In genomic region chr10:111953949-111954348, GRCh38 we compare ENCODE assay signal across 28 cellular contexts.
"Had no signal": no experiment of that assay in that cellular context is flagged by ENCODE, and none has a peak within 500 bp of the region (broad histone marks: within the 10 kb centered on the region; RNA-seq: fewer than 3 reads in every experiment).

No MANE protein-coding gene starts in this region.

- H3K9me3 Mint-ChIP-seq: stimulated activated naive CD8-positive, alpha-beta T cell treated with anti-CD3 and anti-CD28 coated beads, Interleukin-15, Interleukin-2, amounts not matched to agents 100 ng/mL and 50 ng/mL, for 24 hours had no signal

- H3K9me3 ChIP-seq: suprapubic skin, testis, thyroid gland, upper lobe of right lung, uterus, vagina had no signal

- H3K4me3 ChIP-seq: stomach, suprapubic skin, testis, thoracic aorta, thyroid gland, tibial artery, tibial nerve, transverse colon, upper lobe of left lung, upper lobe of right lung, uterus, vagina had no signal

- H3K27ac Mint-ChIP-seq: stimulated activated effector memory CD8-positive, alpha-beta T cell treated with anti-CD3 and anti-CD28 coated beads, Interleukin-12 subunit alpha, Interleukin-12 subunit beta, amount 100 ng/mL, for 72 hours; stimulated activated memory B cell treated with anti-CD40 and anti-IgM and Interleukin-4, amounts not matched to agents 10 μg/mL and 1 μg/mL and 100 μg/mL, for 72 hours; stimulated activated naive B cell treated with anti-CD40 and anti-IgM and Interleukin-4, amounts not matched to agents 10 μg/mL and 1 μg/mL and 100 μg/mL, for 72 hours; stimulated activated naive CD8-positive, alpha-beta T cell treated with anti-CD3 and anti-CD28 coated beads, Interleukin-15, amount 100 ng/mL, for 72 hours; stimulated activated naive CD8-positive, alpha-beta T cell treated with anti-CD3 and anti-CD28 coated beads, Interleukin-15, Interleukin-2, amounts not matched to agents 100 ng/mL and 50 ng/mL, for 24 hours; type B pancreatic cell had no signal

- H3K27ac ChIP-seq: stomach, suprapubic skin, testis, thoracic aorta, thyroid gland, tibial artery, tibial nerve, transverse colon, upper lobe of left lung, upper lobe of right lung, uterus, vagina had no signal

- H3K4me3 Mint-ChIP-seq: stimulated activated effector memory CD8-positive, alpha-beta T cell treated with anti-CD3 and anti-CD28 coated beads, Interleukin-12 subunit alpha, Interleukin-12 subunit beta, amount 100 ng/mL, for 72 hours; stimulated activated memory B cell treated with anti-CD40 and anti-IgM and Interleukin-4, amounts not matched to agents 10 μg/mL and 1 μg/mL and 100 μg/mL, for 72 hours; stimulated activated naive B cell treated with anti-CD40 and anti-IgM and Interleukin-4, amounts not matched to agents 10 μg/mL and 1 μg/mL and 100 μg/mL, for 72 hours; stimulated activated naive CD8-positive, alpha-beta T cell treated with anti-CD3 and anti-CD28 coated beads, Interleukin-15, amount 100 ng/mL, for 72 hours; stimulated activated naive CD8-positive, alpha-beta T cell treated with anti-CD3 and anti-CD28 coated beads, Interleukin-15, Interleukin-2, amounts not matched to agents 100 ng/mL and 50 ng/mL, for 24 hours; type B pancreatic cell had no signal

- H3K36me3 ChIP-seq: stomach, suprapubic skin, thoracic aorta, thyroid gland, tibial artery, tibial nerve, transverse colon, upper lobe of left lung, upper lobe of right lung, uterus, vagina had no signal

- H3K36me3 Mint-ChIP-seq: stimulated activated effector memory CD8-positive, alpha-beta T cell treated with anti-CD3 and anti-CD28 coated beads, Interleukin-12 subunit alpha, Interleukin-12 subunit beta, amount 100 ng/mL, for 72 hours; stimulated activated naive B cell treated with anti-CD40 and anti-IgM and Interleukin-4, amounts not matched to agents 10 μg/mL and 1 μg/mL and 100 μg/mL, for 72 hours; type B pancreatic cell had no signal

- H3K4me1 Mint-ChIP-seq: stimulated activated effector memory CD8-positive, alpha-beta T cell treated with anti-CD3 and anti-CD28 coated beads, Interleukin-12 subunit alpha, Interleukin-12 subunit beta, amount 100 ng/mL, for 72 hours; stimulated activated memory B cell treated with anti-CD40 and anti-IgM and Interleukin-4, amounts not matched to agents 10 μg/mL and 1 μg/mL and 100 μg/mL, for 72 hours; stimulated activated naive B cell treated with anti-CD40 and anti-IgM and Interleukin-4, amounts not matched to agents 10 μg/mL and 1 μg/mL and 100 μg/mL, for 72 hours; stimulated activated naive CD8-positive, alpha-beta T cell treated with anti-CD3 and anti-CD28 coated beads, Interleukin-15, amount 100 ng/mL, for 72 hours had no signal

- DNase-seq: stimulated activated CD4-positive, alpha-beta T cell treated with anti-CD3 and anti-CD28 coated beads, Interleukin-2, amount 100 ng/mL, for 48 hours; stimulated activated CD4-positive, alpha-beta T cell treated with anti-CD3 and anti-CD28 coated beads, Interleukin-4, amount 100 ng/mL, for 1 hour; stimulated activated CD4-positive, alpha-beta T cell treated with anti-CD3 and anti-CD28 coated beads, Interleukin-4, amount 100 ng/mL, for 24 hours; stimulated activated CD4-positive, alpha-beta T cell treated with anti-CD3 and anti-CD28 coated beads, Interleukin-4, amount 100 ng/mL, for 4 hours; stimulated activated CD8-positive, alpha-beta memory T cell treated with anti-CD3 and anti-CD28 coated beads, Interleukin-4, amount 100 ng/mL, for 48 hours; stimulated activated naive B cell treated with anti-CD40 and anti-IgM and Interleukin-4, amounts not matched to agents 10 μg/mL and 1 μg/mL and 100 μg/mL, for 72 hours; stimulated activated naive CD4-positive, alpha-beta T cell; stimulated activated naive CD4-positive, alpha-beta T cell treated with Interleukin-2 at 50 U/mL for 16 hours; stimulated activated naive CD8-positive, alpha-beta T cell treated with anti-CD3 and anti-CD28 coated beads, Interleukin-15, amount 100 ng/mL, for 72 hours; stimulated activated naive CD8-positive, alpha-beta T cell treated with anti-CD3 and anti-CD28 coated beads, Interleukin-15, Interleukin-2, amounts not matched to agents 100 U/mL and 50 U/mL, for 24 hours; stomach; substantia nigra; testis; thyroid gland; tibial artery; transverse colon; trophoblast cell; upper lobe of left lung; upper lobe of right lung; uterus had no signal

- H3K27me3 Mint-ChIP-seq: stimulated activated memory B cell treated with anti-CD40 and anti-IgM and Interleukin-4, amounts not matched to agents 10 μg/mL and 1 μg/mL and 100 μg/mL, for 72 hours; stimulated activated naive B cell treated with anti-CD40 and anti-IgM and Interleukin-4, amounts not matched to agents 10 μg/mL and 1 μg/mL and 100 μg/mL, for 72 hours; stimulated activated naive CD8-positive, alpha-beta T cell treated with anti-CD3 and anti-CD28 coated beads, Interleukin-15, amount 100 ng/mL, for 72 hours; stimulated activated naive CD8-positive, alpha-beta T cell treated with anti-CD3 and anti-CD28 coated beads, Interleukin-15, Interleukin-2, amounts not matched to agents 100 ng/mL and 50 ng/mL, for 24 hours; type B pancreatic cell had no signal

- H3K27me3 ChIP-seq: stomach, suprapubic skin, testis, thyroid gland, tibial artery, tibial nerve, transverse colon, upper lobe of left lung, upper lobe of right lung, uterus, vagina had no signal

- H3K4me1 ChIP-seq: stomach, testis, thyroid gland, tibial artery, tibial nerve, transverse colon, upper lobe of left lung, upper lobe of right lung, uterus, vagina had no signal
